Comparison of ENCODE assay signal across 17 cellular contexts in the genomic region with DNA sequence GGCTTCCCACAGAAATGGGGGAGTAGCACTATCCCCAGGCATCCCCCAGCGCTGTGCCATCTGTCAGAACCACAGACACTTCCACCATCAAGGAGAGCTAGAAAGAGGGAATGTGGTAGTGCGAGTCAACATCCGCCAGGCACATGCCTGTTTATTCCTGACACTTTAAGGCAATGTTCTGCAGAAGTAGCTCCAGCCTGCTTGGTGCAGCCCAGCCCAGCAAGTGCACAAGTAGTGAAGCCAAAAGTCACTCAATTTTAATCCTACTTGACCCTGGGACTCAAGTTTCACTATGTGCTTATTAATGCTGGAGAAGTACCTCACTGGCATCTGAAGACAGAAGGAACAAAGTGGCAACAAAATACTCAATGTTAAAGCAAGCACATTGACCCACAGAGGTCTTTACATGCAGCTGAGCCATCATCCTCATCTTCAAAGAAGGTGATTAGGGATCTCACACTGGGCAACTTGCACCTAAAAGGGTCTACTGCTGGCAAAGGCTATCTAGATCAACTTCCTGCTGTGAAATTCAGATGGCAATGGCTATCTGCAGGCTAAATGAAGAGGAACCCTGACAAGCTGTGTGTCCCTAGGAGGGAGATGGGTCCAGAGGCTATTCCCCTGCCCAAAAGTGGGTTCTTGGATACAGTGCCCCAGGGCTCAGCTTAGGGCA.
DNase-seq lines count a peak whose midpoint lies in the region; ATAC-seq and TF ChIP-seq lines count a peak whose summit lies in the region.
"Had no signal": no experiment of that assay in that cellular context is flagged by ENCODE, and none has a peak within 500 bp of the region (broad histone marks: within the 10 kb centered on the region; RNA-seq: fewer than 3 reads in every experiment).

No MANE protein-coding gene starts in this region.

- TF ChIP-seq CTCF in left lung (IDR thresholded peaks at IDR 0.05) (no peak), omental fat pad (IDR thresholded peaks at IDR 0.05) (no peak)

- no peaks in the 10 kb centered on the region for H3K27me3 ChIP-seq in left lung
- H3K27me3 ChIP-seq: BLaER1 had no signal

- H3K4me3 Mint-ChIP-seq in natural killer cell treated with Interleukin-12 subunit alpha and Interleukin-12 subunit beta and Interleukin-15 and Interleukin-18, amount 100 ng/mL, for 72 hours: no peak overlapping the region
- H3K4me3 Mint-ChIP-seq: H9 had no signal

- H3K27ac ChIP-seq in left lung: no peak overlapping the region
- H3K27ac ChIP-seq: BLaER1, GM23248 had no signal

- H3K4me3 ChIP-seq in left lung: no peak overlapping the region
- H3K4me3 ChIP-seq: BLaER1, GM23248 had no signal

- H3K36me3 Mint-ChIP-seq in natural killer cell treated with Interleukin-12 subunit alpha and Interleukin-12 subunit beta and Interleukin-15 and Interleukin-18, amount 100 ng/mL, for 72 hours: no peaks in the 10 kb centered on the region
- H3K36me3 Mint-ChIP-seq: CD8-positive, alpha-beta memory T cell had no signal

- ATAC-seq in left lung (peak; percentile 57), omental fat pad (ENCODE audit: low FRiP score) (no peak)
- no peak for ATAC-seq in natural killer cell treated with Interleukin-12 subunit alpha and Interleukin-12 subunit beta and Interleukin-15 and Interleukin-18, amount 100 ng/mL, for 72 hours

- intact Hi-C loops in left lung (cut with DNase I): no loop called here

- peaks cover 3% of the 10 kb centered on the region for H3K9me3 Mint-ChIP-seq in natural killer cell treated with Interleukin-12 subunit alpha and Interleukin-12 subunit beta and Interleukin-15 and Interleukin-18, amount 100 ng/mL, for 72 hours

- no peaks in the 10 kb centered on the region for H3K4me1 ChIP-seq in left lung
- H3K4me1 ChIP-seq: BLaER1 had no signal

- DNase-seq in ELF-1 (ENCODE audit: low read depth, low spot score) (peak; percentile 20), NCI-H524 treated with DMSO at 0.1 percent for 48 hours (lab: John Stamatoyannopoulos, UW) (peak; percentile 97), cerebellum (ENCODE audit: low spot score) (peak; percentile 17), left lung (no peak), GM19240 (ENCODE audit: insufficient read length, low spot score) (no peak), omental fat pad (ENCODE audit: low spot score) (no peak), NCI-H1930 (lab: John Stamatoyannopoulos, UW) (no peak)
- no peak for DNase-seq in natural killer cell treated with Interleukin-12 subunit alpha and Interleukin-12 subunit beta and Interleukin-15 and Interleukin-18, amount 100 ng/mL, for 72 hours (ENCODE audit: low spot score)
- DNase-seq: 8988T; AML-193; Calu3; CD8-positive, alpha-beta memory T cell; DND-41; GM23248; H9; IMR-90 had no signal

- H3K9me3 ChIP-seq in left lung: no peaks in the 10 kb centered on the region
- H3K9me3 ChIP-seq: BLaER1 had no signal

- H3K27me3 Mint-ChIP-seq in natural killer cell treated with Interleukin-12 subunit alpha and Interleukin-12 subunit beta and Interleukin-15 and Interleukin-18, amount 100 ng/mL, for 72 hours: peaks cover 0 to 4% of the 10 kb centered on the region in 2 donors

- H3K27ac Mint-ChIP-seq in natural killer cell treated with Interleukin-12 subunit alpha and Interleukin-12 subunit beta and Interleukin-15 and Interleukin-18, amount 100 ng/mL, for 72 hours: no peak overlapping the region
- H3K27ac Mint-ChIP-seq: H9 had no signal

- H3K4me1 Mint-ChIP-seq in natural killer cell treated with Interleukin-12 subunit alpha and Interleukin-12 subunit beta and Interleukin-15 and Interleukin-18, amount 100 ng/mL, for 72 hours (ENCODE audit: low read depth in 2 of 2): peaks cover 4 to 5% of the 10 kb centered on the region in 2 donors

- H3K36me3 ChIP-seq in left lung: no peaks in the 10 kb centered on the region
- H3K36me3 ChIP-seq: BLaER1 had no signal

Comparison
In these comparisons a context has a peak if more than half of its experiments do, and no peak if none do; other contexts are left out.
1. DNase-seq: peak in ELF-1 (single experiment), NCI-H524 treated with DMSO at 0.1 percent for 48 hours (single experiment) and cerebellum (single experiment); none in left lung (0 of 2), natural killer cell treated with Interleukin-12 subunit alpha and Interleukin-12 subunit beta and Interleukin-15 and Interleukin-18, amount 100 ng/mL, for 72 hours (single experiment), GM19240 (single experiment), omental fat pad (single experiment) and NCI-H1930 (0 of 2).